Comparison of ENCODE assay signal across 14 cellular contexts in genomic region chr12:1552171-1552570, GRCh38.
"Had no signal": no experiment of that assay in that cellular context is flagged by ENCODE, and none has a peak within 500 bp of the region (broad histone marks: within the 10 kb centered on the region; RNA-seq: fewer than 3 reads in every experiment).

No MANE protein-coding gene starts in this region.

- H3K36me3 ChIP-seq: sigmoid colon had no signal

- H3K4me3 ChIP-seq: lung, sigmoid colon had no signal

- H3K27ac ChIP-seq: sigmoid colon had no signal

- H3K9me3 Mint-ChIP-seq: activated CD8-positive, alpha-beta T cell treated with anti-CD3 and anti-CD28 coated beads for 36 hours; effector memory CD8-positive, alpha-beta T cell; immature natural killer cell had no signal

- H3K4me1 Mint-ChIP-seq: activated naive CD4-positive, alpha-beta T cell treated with anti-CD3 and anti-CD28 coated beads, Interleukin-2, amount 10 ng/mL, durations not matched to agents 7 days and 5 days; immature natural killer cell had no signal

- H3K4me3 Mint-ChIP-seq: activated CD8-positive, alpha-beta T cell treated with anti-CD3 and anti-CD28 coated beads for 36 hours; activated naive CD4-positive, alpha-beta T cell treated with anti-CD3 and anti-CD28 coated beads, Interleukin-2, amount 10 ng/mL, durations not matched to agents 7 days and 5 days; dendritic cell treated with granulocyte-macrophage colony-stimulating factor and Interleukin-4, amounts not matched to agents 40 ng/mL and 50 ng/mL, for 4 days; effector memory CD8-positive, alpha-beta T cell; immature natural killer cell; naive thymus-derived CD4-positive, alpha-beta T cell had no signal

- H3K36me3 Mint-ChIP-seq: activated naive CD4-positive, alpha-beta T cell treated with anti-CD3 and anti-CD28 coated beads, Interleukin-2, amount 10 ng/mL, durations not matched to agents 7 days and 5 days; immature natural killer cell had no signal

- DNase-seq: activated CD8-positive, alpha-beta memory T cell treated with anti-CD3 and anti-CD28 coated beads, Interleukin-2, amount 50 U/mL, for 4 hours; activated CD8-positive, alpha-beta T cell treated with anti-CD3 and anti-CD28 coated beads for 36 hours; activated naive CD4-positive, alpha-beta T cell treated with anti-CD3 and anti-CD28 coated beads, Interleukin-2, amount 10 ng/mL, durations not matched to agents 7 days and 5 days; central memory CD4-positive, alpha-beta T cell; effector memory CD8-positive, alpha-beta T cell; immature natural killer cell; left colon; naive thymus-derived CD4-positive, alpha-beta T cell; occipital lobe; sigmoid colon; stimulated activated CD4-positive, alpha-beta T cell treated with anti-CD3 and anti-CD28 coated beads, Interleukin-12 subunit alpha, Interleukin-12 subunit beta, amount 100 ng/mL, for 4 hours; stimulated activated naive CD8-positive, alpha-beta T cell treated with anti-CD3 and anti-CD28 coated beads, Interleukin-15, Interleukin-2, amounts not matched to agents 100 U/mL and 50 U/mL, for 24 hours had no signal

- H3K27ac Mint-ChIP-seq: activated CD8-positive, alpha-beta T cell treated with anti-CD3 and anti-CD28 coated beads for 36 hours; activated naive CD4-positive, alpha-beta T cell treated with anti-CD3 and anti-CD28 coated beads, Interleukin-2, amount 10 ng/mL, durations not matched to agents 7 days and 5 days; dendritic cell treated with granulocyte-macrophage colony-stimulating factor and Interleukin-4, amounts not matched to agents 40 ng/mL and 50 ng/mL, for 4 days; immature natural killer cell; naive thymus-derived CD4-positive, alpha-beta T cell had no signal

- H3K27me3 ChIP-seq: sigmoid colon had no signal

- ATAC-seq: activated CD8-positive, alpha-beta T cell treated with anti-CD3 and anti-CD28 coated beads for 36 hours; effector memory CD8-positive, alpha-beta T cell; left colon; naive thymus-derived CD4-positive, alpha-beta T cell; stimulated activated naive CD8-positive, alpha-beta T cell treated with anti-CD3 and anti-CD28 coated beads, Interleukin-15, Interleukin-2, amounts not matched to agents 100 U/mL and 50 U/mL, for 24 hours had no signal

- H3K9me3 ChIP-seq: sigmoid colon had no signal
